Comparison of ENCODE assay signal across 8 cellular contexts in genomic region chr1:107750364-107750959, GRCh38.
A peak's percentile ranks its signal among the peaks of the same experiment; 100 is the strongest.
DNase-seq lines count a peak whose midpoint lies in the region; TF ChIP-seq lines count a peak whose summit lies in the region.

No MANE protein-coding gene starts in this region.

- DNase-seq in AML-193 (lab: John Stamatoyannopoulos, UW) (peak; percentile 5 to 24), NCI-H1417 treated with DMSO at 0.1 percent for 48 hours (lab: John Stamatoyannopoulos, UW) (peak; percentile 44), SK-N-SH (peak; percentile 60), epithelial cell of esophagus (ENCODE audit: low read depth) (peak; percentile 82), myocyte (ENCODE audit: low read depth) (peak; percentile 64), activated gamma-delta T cell treated with Interleukin-2 at 50 U/mL for 16 hours (no peak)
- DNase-seq in effector memory CD4-positive, alpha-beta T cell = no peak

- H3K4me2 ChIP-seq in SK-N-SH = no peak overlapping the region

- H3K4me3 ChIP-seq in SK-N-SH (ENCODE audit: low read depth in 2 of 2, low read length in 1 of 2) = no peak overlapping the region; a peak in 1 of 4 replicates
- no peak overlapping the region for H3K4me3 ChIP-seq in epithelial cell of esophagus (ENCODE audit: low read length)
- H3K4me3 ChIP-seq in effector memory CD4-positive, alpha-beta T cell (ENCODE audit: insufficient read depth, low read depth, low read length, poor library complexity, severe bottlenecking) = no peak overlapping the region

- TF ChIP-seq EP300 in SK-N-SH (IDR thresholded peaks at IDR 0.05; ENCODE audit: borderline replicate concordance in 1 of 2, low read depth in 1 of 2, low read length in 1 of 2) = 0 out of 4 replicates have a peak, but pooled peaks of 1 of the 2 experiments have one; percentile 8

- no peaks in the 10 kb centered on the region for H3K36me3 ChIP-seq in SK-N-SH (replicated peaks in 1 of 2; ENCODE audit: control insufficient read depth in 1 of 2, insufficient read depth in 2 of 2, low read length in 1 of 2)
- no peaks in the 10 kb centered on the region for H3K36me3 ChIP-seq in effector memory CD4-positive, alpha-beta T cell (ENCODE audit: control insufficient read depth, insufficient read depth, low read length)

- no peak overlapping the region for H3K27ac ChIP-seq in SK-N-SH (ENCODE audit: low read depth in 2 of 2, low read length in 1 of 2)
- no peak overlapping the region for H3K27ac ChIP-seq in effector memory CD4-positive, alpha-beta T cell (ENCODE audit: insufficient read depth, low read length, poor library complexity, severe bottlenecking)

- peak; percentile 91 for TF ChIP-seq RAD21 in SK-N-SH (IDR thresholded peaks at IDR 0.05; ENCODE audit: low read length)

- no peaks in the 10 kb centered on the region for H3K9me2 ChIP-seq in SK-N-SH

- H3K9ac ChIP-seq in SK-N-SH = no peak overlapping the region

- H4K20me1 ChIP-seq in SK-N-SH (ENCODE audit: insufficient read depth) = no peaks in the 10 kb centered on the region

- H3K9me3 ChIP-seq in SK-N-SH = no peaks in the 10 kb centered on the region
- no peaks in the 10 kb centered on the region for H3K9me3 ChIP-seq in effector memory CD4-positive, alpha-beta T cell (ENCODE audit: control insufficient read depth, low read length)

- H3K4me1 ChIP-seq in SK-N-SH (ENCODE audit: control insufficient read depth in 1 of 2, insufficient read depth in 2 of 2, low read depth in 1 of 2, low read length in 1 of 2) = no peaks in the 10 kb centered on the region; a peak in 1 of 4 replicates
- H3K4me1 ChIP-seq in effector memory CD4-positive, alpha-beta T cell (ENCODE audit: control insufficient read depth, insufficient read depth, low read length, poor library complexity, severe bottlenecking) = no peaks in the 10 kb centered on the region

- POLR2A ChIA-PET in SK-N-SH (lab: Yijun Ruan, JAX) = no interaction called here

- WGBS in SK-N-SH (ENCODE audit: low lambda C conversion rate) = 19% methylated on average over 6 of the region's 6 CpGs

- TF ChIP-seq CTCF in GM12873 (IDR thresholded peaks at IDR 0.05; ENCODE audit: insufficient read depth, low read depth, low read length, missing control alignments) = peak; percentile 68
- TF ChIP-seq CTCF in SK-N-SH (IDR thresholded peaks at IDR 0.05) = peak; percentile 89
- peak; percentile 84 for TF ChIP-seq CTCF in epithelial cell of esophagus (IDR thresholded peaks at IDR 0.05; ENCODE audit: insufficient read depth, low read depth, low read length, missing control alignments)

- no peaks in the 10 kb centered on the region for H3K79me2 ChIP-seq in SK-N-SH (ENCODE audit: insufficient read depth)

- H3F3A ChIP-seq in SK-N-SH (replicated peaks; ENCODE audit: insufficient read depth) = no peaks in the 10 kb centered on the region

- no peaks in the 10 kb centered on the region for H3K27me3 ChIP-seq in SK-N-SH (ENCODE audit: insufficient read depth)
- no peaks in the 10 kb centered on the region for H3K27me3 ChIP-seq in effector memory CD4-positive, alpha-beta T cell (replicated peaks; ENCODE audit: control insufficient read depth, insufficient read depth, low read length, poor library complexity, severe bottlenecking)

- CTCF ChIA-PET in SK-N-SH (lab: Yijun Ruan, JAX) = interaction anchor here (0.6 to 6.8 kb wide), 32 partner anchors 9 to 609 kb away, joined by 3 to 36 read pairs (median 3); no protein-coding TSS in a partner anchor

- no peak overlapping the region for H2AFZ ChIP-seq in SK-N-SH (ENCODE audit: low read depth)

TF ChIP-seq in SK-N-SH, 30 proteins besides CTCF, POLR2A, EP300 and RAD21:
- TF ChIP-seq PBX3 (IDR thresholded peaks at IDR 0.05) (no peak), JUND (IDR thresholded peaks at IDR 0.05) (no peak), RFX5 (IDR thresholded peaks at IDR 0.05; ENCODE audit: low read length) (peak; percentile 46; the same call in 1 of the 2 replicates), GABPA (IDR thresholded peaks at IDR 0.05; ENCODE audit: low read depth) (no peak), USF1 (IDR thresholded peaks at IDR 0.05; ENCODE audit: borderline replicate concordance, low read depth) (no peak), REST (IDR thresholded peaks at IDR 0.05; ENCODE audit: low read depth, low read length) (no peak), GATA2 (CRISPR knock-in tag; IDR thresholded peaks at IDR 0.05) (no peak), MAX (IDR thresholded peaks at IDR 0.05; ENCODE audit: low read depth) (no peak), MEF2A (IDR thresholded peaks at IDR 0.05; ENCODE audit: borderline replicate concordance, low read depth) (no peak), SMC3 (IDR thresholded peaks at IDR 0.05; ENCODE audit: low read depth, low read length) (peak; percentile 58), POLR2AphosphoS5 (IDR thresholded peaks at IDR 0.05; ENCODE audit: low read depth, low read length) (no peak), MXI1 (IDR thresholded peaks at IDR 0.05; ENCODE audit: low read depth, low read length) (no peak), NRF1 (IDR thresholded peaks at IDR 0.05; ENCODE audit: low read depth, low read length) (no peak; the same call in 1 of the 2 replicates), TEAD4 (IDR thresholded peaks at IDR 0.05; ENCODE audit: borderline replicate concordance, insufficient read depth) (no peak), IRF3 (IDR thresholded peaks at IDR 0.05; ENCODE audit: low read depth, low read length) (no peak), TCF12 (IDR thresholded peaks at IDR 0.05) (no peak), ELF1 (IDR thresholded peaks at IDR 0.05) (no peak)

Comparison
In these comparisons a context has a peak if more than half of its experiments do, and no peak if none do; other contexts are left out.
1. DNase-seq: peak in AML-193 (2 of 2), NCI-H1417 treated with DMSO at 0.1 percent for 48 hours (single experiment), SK-N-SH (single experiment), epithelial cell of esophagus (single experiment) and myocyte (single experiment); none in activated gamma-delta T cell treated with Interleukin-2 at 50 U/mL for 16 hours (single experiment) and effector memory CD4-positive, alpha-beta T cell (0 of 3).
2. Peak in every context shown above with its lines, with median percentiles within 50 percentile points of each other: CTCF ChIP-seq.